In genomic region chr9:134641173-134641985, GRCh38 we compare ENCODE assay signal across 8 cellular contexts. TPM values are rescaled to one million over a fixed set of nuclear protein-coding genes. Genes with fewer than 3 reads are reported as not detected.
DNase-seq lines count a peak whose midpoint lies in the region; ATAC-seq and TF ChIP-seq lines count a peak whose summit lies in the region.

TSS of gene COL5A1 (plus strand) at chr9:134641803. CDS start at chr9:134642188, 385 bp downstream.

- no peaks in the 10 kb centered on the region for H3K9me2 ChIP-seq in OCI-LY7 (ENCODE audit: insufficient read depth, low read length)

- intact Hi-C loops in OCI-LY7 (cut with micrococcal nuclease; ENCODE audit: unreplicated experiment) (no loop called here), adrenal gland (cut with DNase I) (no loop called here), left ventricle myocardium superior (cut with micrococcal nuclease) (no loop called here), tibial artery (cut with DNase I; ENCODE audit: low total_unique reads) (loop anchor here (5.0 to 10.0 kb wide), 2 partner anchors 189 to 467 kb away; no protein-coding TSS in a partner anchor)

- H4K20me1 ChIP-seq in OCI-LY7 (ENCODE audit: insufficient read depth, low read length): no peaks in the 10 kb centered on the region

- H3K79me2 ChIP-seq in OCI-LY7 (ENCODE audit: insufficient read depth, low read depth, low read length): no peaks in the 10 kb centered on the region

- H3K27ac ChIP-seq in OCI-LY7 (ENCODE audit: low read depth, low read length, poor library complexity, severe bottlenecking): no peak within 1 kb of the TSS
- peak within 1 kb of the TSS in 4 of 5 donors; percentile 55 to 91 (median 84) for H3K27ac ChIP-seq in adrenal gland
- peak within 1 kb of the TSS; percentile 96 to 98 for H3K27ac ChIP-seq in tibial artery

- BruUV-seq in OCI-LY7 (replicated peaks; lab: Mats Ljungman, UMichigan): no TSS peak

- no peaks in the 10 kb centered on the region for H3K36me3 ChIP-seq in ES-I3 (ENCODE audit: insufficient read depth, low read length)
- H3K36me3 ChIP-seq in OCI-LY7 (ENCODE audit: insufficient read depth, low read length): no peaks in the 10 kb centered on the region
- no peaks in the 10 kb centered on the region for H3K36me3 ChIP-seq in adrenal gland (replicated peaks in 1 of 2)
- no peaks in the 10 kb centered on the region for H3K36me3 ChIP-seq in tibial artery

- peaks cover 25% of the 10 kb centered on the region for H3K4me1 ChIP-seq in ES-I3 (ENCODE audit: insufficient read depth, low read length)
- no peaks in the 10 kb centered on the region for H3K4me1 ChIP-seq in OCI-LY7 (ENCODE audit: insufficient read depth, low read length, poor library complexity, severe bottlenecking)
- peaks cover 27 to 42% of the 10 kb centered on the region in 2 donors for H3K4me1 ChIP-seq in adrenal gland (replicated peaks in 1 of 2)
- H3K4me1 ChIP-seq in tibial artery: peaks cover 0 to 44% (median 27%) of the 10 kb centered on the region in 4 donors

- POLR2A ChIA-PET in OCI-LY7 (lab: Charles Lee): no interaction called here

- no peak within 1 kb of the TSS for H3K4me2 ChIP-seq in OCI-LY7 (ENCODE audit: low read length)

- no peaks in the 10 kb centered on the region for H3K27me3 ChIP-seq in adrenal gland
- no peaks in the 10 kb centered on the region for H3K27me3 ChIP-seq in tibial artery

- H3K9me3 ChIP-seq in ES-I3 (ENCODE audit: control insufficient read depth, insufficient read depth, low read length) (no peaks in the 10 kb centered on the region), OCI-LY7 (ENCODE audit: low read length) (no peaks in the 10 kb centered on the region), adrenal gland (replicated peaks in 1 of 3) (no peaks in the 10 kb centered on the region), tibial artery (no peaks in the 10 kb centered on the region)

- DNase-seq in OCI-LY7 (ENCODE audit: low spot score): no peak
- DNase-seq in adrenal gland: peak; percentile 88 to 94 (median 91)
- peak; percentile 95 for DNase-seq in left ventricle myocardium superior
- peak; percentile 54 for DNase-seq in pons (ENCODE audit: low spot score)
- DNase-seq in tibial artery: peak; percentile 91 to 97

- CTCF ChIA-PET in OCI-LY7 (lab: Charles Lee; ENCODE audit: unreplicated experiment): interaction anchor here (0.6 kb wide), 1 partner anchor 292 kb away, joined by 4 read pairs; no protein-coding TSS in a partner anchor

- ATAC-seq in left ventricle myocardium superior (peak; percentile 90), HG03439 (IDR thresholded peaks at IDR 0.05; ENCODE audit: unreplicated experiment) (no peak), GM21723 (IDR thresholded peaks at IDR 0.05; ENCODE audit: unreplicated experiment) (no peak)

- H2AFZ ChIP-seq in OCI-LY7 (ENCODE audit: low read length): no peak within 1 kb of the TSS

- H3K9ac ChIP-seq in ES-I3 (ENCODE audit: low read depth, low read length): peak within 1 kb of the TSS; percentile 52

- no peak for TF ChIP-seq CTCF in OCI-LY7 (conservative IDR thresholded peaks at IDR 0.05; ENCODE audit: low read length)
- peak in 5 of 6 experiments; percentile 27 to 47 (median 29) for TF ChIP-seq CTCF in adrenal gland (IDR thresholded peaks at IDR 0.05)
- TF ChIP-seq CTCF in tibial artery (IDR thresholded peaks at IDR 0.05): peak; percentile 44 to 60

- TF ChIP-seq POLR2A in adrenal gland (IDR thresholded peaks at IDR 0.05): peak; percentile 45 to 86

- 1 to 5% (median 2%) methylated on average over 14 to 72 of the region's 72 CpGs for WGBS in adrenal gland, 4 donors

- no peak within 1 kb of the TSS for H3K4me3 ChIP-seq in OCI-LY7 (ENCODE audit: low read depth, low read length, poor library complexity, severe bottlenecking)
- H3K4me3 ChIP-seq in adrenal gland: peak within 1 kb of the TSS in 2 of 4 donors; percentile 31 to 88
- H3K4me3 ChIP-seq in tibial artery: peak within 1 kb of the TSS; percentile 82 to 91

RNA-seq across cellular contexts. Expression of gene COL5A1, which starts in this region (rescaled TPM):
- total RNA-seq in OCI-LY7 (2014; rRNA removed; shearing (Covaris generic)): 10.2 and 12.2 TPM in 2 replicates
- 15.9 and 28.6 TPM in 2 replicates for total RNA-seq in OCI-LY7 (2022)
- 10 to 100 TPM; 15.2 to 45.5 (median 32.5) TPM for total RNA-seq in adrenal gland
- 10 to 100 TPM in 2 of 3 donors, 1 to 10 TPM in 1; 3.5 to 44.3 (median 14.1) TPM for polyA plus RNA-seq in adrenal gland
- total RNA-seq in left ventricle myocardium superior: 14.8 TPM
